In the genomic region with DNA sequence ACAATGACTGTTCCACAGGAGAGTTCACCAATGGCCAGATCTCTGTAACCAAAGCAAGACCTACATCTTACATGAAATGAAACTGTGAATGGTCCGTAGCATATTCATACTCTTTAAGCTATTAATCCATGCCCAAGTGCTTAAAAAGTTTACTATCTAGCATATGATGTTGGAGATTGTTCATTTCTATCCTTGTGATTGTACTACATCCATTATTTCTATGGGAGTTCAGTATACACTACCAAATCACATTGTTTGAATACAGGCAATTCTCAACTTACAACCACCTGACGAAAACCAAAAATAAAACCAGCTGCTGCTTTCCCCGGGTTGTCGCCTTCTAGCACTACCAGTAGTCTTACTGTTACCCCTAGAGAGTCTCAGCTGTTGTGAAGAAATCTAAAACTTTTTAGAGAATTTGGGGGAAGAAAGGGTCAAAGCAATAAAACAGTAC, we compare ENCODE assay signal across 11 cellular contexts. TPM values are rescaled to one million over a fixed set of nuclear protein-coding genes. Genes with fewer than 3 reads are reported as not detected.
DNase-seq lines count a peak whose midpoint lies in the region; ATAC-seq and TF ChIP-seq lines count a peak whose summit lies in the region.
"Had no signal": no experiment of that assay in that cellular context is flagged by ENCODE, and none has a peak within 500 bp of the region (broad histone marks: within the 10 kb centered on the region; RNA-seq: fewer than 3 reads in every experiment).

No MANE protein-coding gene starts in this region.

- TF ChIP-seq CTCF in PC-3 (conservative IDR thresholded peaks at IDR 0.05; ENCODE audit: low read depth, low read length) (no peak), right atrium auricular region (IDR thresholded peaks at IDR 0.05) (no peak)

- no peak overlapping the region for H3K14ac ChIP-seq in trophoblast cell (ENCODE audit: low read length)

- H3K79me2 ChIP-seq in PC-3 (ENCODE audit: low read length) (peaks cover 44% of the 10 kb centered on the region), trophoblast cell (ENCODE audit: control insufficient read depth, insufficient read depth, low read length, poor library complexity) (no peaks in the 10 kb centered on the region)

- intact Hi-C loops in PC-3 (cut with micrococcal nuclease): loop anchor here (10.0 kb wide), 1 partner anchor 432 kb away; no protein-coding TSS in a partner anchor

- H2BK5ac ChIP-seq in trophoblast cell (ENCODE audit: low read depth, low read length, poor library complexity): no peak overlapping the region

- no peak overlapping the region for H4K91ac ChIP-seq in trophoblast cell (ENCODE audit: low read depth, low read length)

- H3K4ac ChIP-seq in trophoblast cell (ENCODE audit: low read depth, low read length): no peak overlapping the region

- no peak overlapping the region for H4K8ac ChIP-seq in trophoblast cell (ENCODE audit: low read depth, low read length)

- peak; percentile 33 for ATAC-seq in GM18861 (IDR thresholded peaks at IDR 0.05; ENCODE audit: unreplicated experiment)
- ATAC-seq in GM21717 (IDR thresholded peaks at IDR 0.05; ENCODE audit: unreplicated experiment): peak; percentile 61
- ATAC-seq in HG03521 (IDR thresholded peaks at IDR 0.05; ENCODE audit: unreplicated experiment): peak; percentile 55
- ATAC-seq in PC-3: no peak

- H3K4me2 ChIP-seq in PC-3 (ENCODE audit: low read length) (no peak overlapping the region), trophoblast cell (ENCODE audit: low read length) (no peak overlapping the region)

- no peaks in the 10 kb centered on the region for H3K9me2 ChIP-seq in PC-3 (replicated peaks; ENCODE audit: low read length)

- no peak overlapping the region for H2BK120ac ChIP-seq in trophoblast cell (ENCODE audit: insufficient read depth, low read length, poor library complexity)

- H2BK12ac ChIP-seq in trophoblast cell (ENCODE audit: low read length): no peak overlapping the region

- DNase-seq in myocyte (ENCODE audit: low read depth) (peak; percentile 78), PC-3 (no peak), right atrium auricular region (ENCODE audit: low spot score) (no peak), trophoblast cell (no peak), NCI-H1105 treated with DMSO at 0.1 percent for 48 hours (lab: John Stamatoyannopoulos, UW) (no peak)
- DNase-seq: NCI-H446 treated with DMSO at 0.1 percent for 48 hours, occipital lobe had no signal

- whole genome bisulfite sequencing in trophoblast cell (ENCODE audit: extremely low coverage, insufficient coverage, insufficient read length): no CpG with 5 or more reads among the region's 4 CpGs

- H3K9ac ChIP-seq in PC-3 (ENCODE audit: low read length): no peak overlapping the region
- no peak overlapping the region for H3K9ac ChIP-seq in trophoblast cell (ENCODE audit: low read length)

- H3K27me3 ChIP-seq in PC-3 (ENCODE audit: low read length): no peaks in the 10 kb centered on the region
- H3K27me3 ChIP-seq in right atrium auricular region: no peaks in the 10 kb centered on the region
- no peaks in the 10 kb centered on the region for H3K27me3 ChIP-seq in trophoblast cell (ENCODE audit: insufficient read depth, low read length)
- H3K27me3 ChIP-seq: suprapubic skin had no signal

- CTCF ChIA-PET in PC-3 (lab: Charles Lee): no interaction called here

- H3K27ac ChIP-seq in PC-3 (ENCODE audit: low read length) (no peak overlapping the region), right atrium auricular region (no peak overlapping the region), trophoblast cell (ENCODE audit: low read depth, low read length) (no peak overlapping the region)
- H3K27ac ChIP-seq: suprapubic skin had no signal

- H4K12ac ChIP-seq in trophoblast cell (ENCODE audit: low read depth, low read length): no peak overlapping the region

- H3K79me1 ChIP-seq in trophoblast cell (ENCODE audit: low read length): no peaks in the 10 kb centered on the region

- POLR2A ChIA-PET in PC-3 (lab: Charles Lee; ENCODE audit: unreplicated experiment): interaction anchor here (0.6 kb wide), 2 partner anchors 50 to 97 kb away, joined by 3 to 5 read pairs; no protein-coding TSS in a partner anchor

- H3K4me1 ChIP-seq in PC-3 (ENCODE audit: insufficient read depth, low read length) (peaks cover 27% of the 10 kb centered on the region), right atrium auricular region (peaks cover 0 to 11% of the 10 kb centered on the region in 2 donors), trophoblast cell (ENCODE audit: control insufficient read depth in 1 of 2, insufficient read depth in 2 of 2, low read length in 2 of 2) (no peaks in the 10 kb centered on the region)

- no peaks in the 10 kb centered on the region for H3K36me3 ChIP-seq in PC-3 (ENCODE audit: low read depth, low read length)
- no peaks in the 10 kb centered on the region for H3K36me3 ChIP-seq in right atrium auricular region
- H3K36me3 ChIP-seq in trophoblast cell (ENCODE audit: control insufficient read depth in 1 of 2, insufficient read depth in 2 of 2, low read length in 2 of 2): no peaks in the 10 kb centered on the region
- H3K36me3 ChIP-seq: suprapubic skin had no signal

- H2AFZ ChIP-seq in PC-3 (ENCODE audit: low read length) (no peak overlapping the region), trophoblast cell (ENCODE audit: insufficient read depth, low read length, poor library complexity) (no peak overlapping the region)

- H3K23ac ChIP-seq in trophoblast cell (ENCODE audit: low read length): no peak overlapping the region

- H4K20me1 ChIP-seq in PC-3 (ENCODE audit: low read length): no peaks in the 10 kb centered on the region

- H3K18ac ChIP-seq in trophoblast cell (ENCODE audit: low read length): no peak overlapping the region

- no peaks in the 10 kb centered on the region for H3K9me3 ChIP-seq in PC-3 (ENCODE audit: low read length)
- H3K9me3 ChIP-seq in right atrium auricular region: no peaks in the 10 kb centered on the region
- no peaks in the 10 kb centered on the region for H3K9me3 ChIP-seq in trophoblast cell (ENCODE audit: insufficient read depth, low read depth, low read length)
- H3K9me3 ChIP-seq: suprapubic skin had no signal

- BruUV-seq in PC-3 (replicated peaks; lab: Mats Ljungman, UMichigan): no TSS peak

- H2AK5ac ChIP-seq in trophoblast cell (ENCODE audit: low read length): no peak overlapping the region

- no peaks in the 10 kb centered on the region for H3F3A ChIP-seq in PC-3 (ENCODE audit: low read length, unreplicated experiment)

- H3K4me3 ChIP-seq in PC-3 (ENCODE audit: low read length): no peak overlapping the region
- no peak overlapping the region for H3K4me3 ChIP-seq in right atrium auricular region
- no peak overlapping the region for H3K4me3 ChIP-seq in trophoblast cell (ENCODE audit: low read depth, low read length)
- H3K4me3 ChIP-seq: suprapubic skin had no signal

RNA-seq across cellular contexts. Expression of a gene that starts 37.9 kb away (rescaled TPM):
- total RNA-seq in myocyte (17.2 and 18.1 TPM in 2 replicates), PC-3 (2014; rRNA removed) (9.1 and 11.9 TPM in 2 replicates), right atrium auricular region (10 to 100 TPM; 19.2 to 28.6 TPM)
- 5.5 TPM for polyA plus RNA-seq in myocyte (2012)
- 4.3 and 4.6 TPM in 2 replicates for polyA plus RNA-seq in trophoblast cell (2013)
